Comparison of ENCODE assay signal across 8 cellular contexts in the genomic region with DNA sequence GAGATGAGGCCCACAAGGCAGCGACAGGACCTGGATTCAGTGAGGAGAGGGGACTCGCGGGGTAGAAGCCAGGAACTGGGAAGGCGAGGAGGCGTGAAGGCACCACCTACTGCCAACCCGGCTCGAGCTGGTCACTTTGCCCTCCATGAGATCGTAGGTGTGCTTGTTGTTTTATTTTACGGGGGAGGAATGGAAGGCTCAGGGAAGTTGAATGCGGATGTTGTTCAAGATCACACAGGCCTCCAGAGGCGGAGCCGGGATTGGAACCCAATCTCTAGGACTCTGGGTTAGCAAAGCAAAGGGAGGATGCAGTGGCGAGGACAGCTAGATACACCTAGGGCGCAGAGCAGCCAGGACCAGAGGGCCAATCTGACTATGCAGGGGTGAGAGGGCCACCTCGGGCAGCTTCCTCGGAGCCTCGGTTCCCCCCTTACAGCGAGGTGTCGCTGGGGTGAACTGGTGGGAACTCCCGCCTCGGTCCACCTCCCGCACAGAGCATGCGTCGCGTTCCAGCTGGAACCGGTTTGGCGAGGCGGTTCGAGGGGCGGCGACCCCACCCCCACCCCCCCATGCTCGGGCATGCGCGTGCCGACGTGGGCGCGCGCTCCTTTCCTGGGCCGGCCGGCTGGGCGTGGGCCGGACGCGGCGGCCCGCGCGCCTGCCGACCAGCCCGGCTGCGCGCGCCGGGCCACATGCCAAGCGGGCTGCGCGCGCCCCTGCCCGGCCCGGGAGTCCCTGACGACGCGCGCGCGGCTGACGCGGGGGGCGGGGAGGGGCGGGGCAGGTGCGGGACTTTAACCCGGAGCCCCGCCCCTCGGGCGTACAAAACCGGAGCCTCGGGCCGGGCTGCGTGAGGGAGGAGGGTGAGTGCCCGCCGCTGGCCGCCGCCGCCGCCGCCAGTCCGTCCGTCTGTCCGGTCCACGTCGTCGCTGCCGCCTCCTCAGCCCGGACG.
DNase-seq lines count a peak whose midpoint lies in the region; ATAC-seq, FAIRE-seq and TF ChIP-seq lines count a peak whose summit lies in the region.

No MANE protein-coding gene starts in this region.

- H3K36me3 ChIP-seq in kidney (ENCODE audit: control insufficient read depth in 1 of 2, insufficient read depth in 2 of 2, low read length in 2 of 2) = no peaks in the 10 kb centered on the region

- TF ChIP-seq CTCF in AG09319 (IDR thresholded peaks at IDR 0.05; ENCODE audit: low read depth, low read length) (no peak), kidney (IDR thresholded peaks at IDR 0.05; ENCODE audit: borderline replicate concordance, extremely low read depth, insufficient read depth) (no peak)

- peak overlapping the region; percentile 51 to 63 for H3K9ac ChIP-seq in kidney (ENCODE audit: low read length in 2 of 2)

- FAIRE-seq in kidney (lab: Jason Lieb, UNC) = no peak

- peaks cover 14 to 25% of the 10 kb centered on the region in 2 donors for H3K4me1 ChIP-seq in kidney (ENCODE audit: control insufficient read depth in 1 of 2, insufficient read depth in 1 of 2, low read depth in 1 of 2, low read length in 2 of 2)

- H3K9me3 ChIP-seq in kidney (ENCODE audit: control insufficient read depth in 1 of 2, low read length in 2 of 2) = no peaks in the 10 kb centered on the region

- DNase-seq in AG09319 (ENCODE audit: extremely low read depth, low read depth) (peak; percentile 84), NCI-H226 (peak; percentile 72), kidney (peak; percentile 98)
- peak; percentile 83 for DNase-seq in central memory CD4-positive, alpha-beta T cell
- peak; percentile 71 to 86 (median 71) for DNase-seq in stimulated activated CD4-positive, alpha-beta T cell treated with anti-CD3 and anti-CD28 coated beads, Interleukin-12 subunit alpha, Interleukin-12 subunit beta, amount 100 ng/mL, for 48 hours (ENCODE audit: low read depth in 2 of 3, low spot score in 1 of 3)

- intact Hi-C loops in kidney (cut with DNase I) = no loop called here

- ATAC-seq in GM19023 (IDR thresholded peaks at IDR 0.05; ENCODE audit: unreplicated experiment) (peak; percentile 67), HG03175 (IDR thresholded peaks at IDR 0.05; ENCODE audit: unreplicated experiment) (peak; percentile 65)
- ATAC-seq in activated CD4-positive, CD25-positive, alpha-beta regulatory T cell treated with anti-CD3 and anti-CD28 coated beads, Interleukin-2, amount 50 U/mL, for 24 hours = peak; percentile 65 to 73

- peak overlapping the region; percentile 57 to 81 for H3K4me3 ChIP-seq in kidney (ENCODE audit: low read length in 2 of 2)

- H3K27ac ChIP-seq in kidney (ENCODE audit: low read depth in 2 of 2, low read length in 2 of 2) = peak overlapping the region; percentile 91 to 98

Comparison
In these comparisons a context has a peak if more than half of its experiments do, and no peak if none do; other contexts are left out.
1. Peak in every context shown above with its lines: DNase-seq, ATAC-seq, H3K4me3 ChIP-seq and H3K27ac ChIP-seq.